In the genomic region with DNA sequence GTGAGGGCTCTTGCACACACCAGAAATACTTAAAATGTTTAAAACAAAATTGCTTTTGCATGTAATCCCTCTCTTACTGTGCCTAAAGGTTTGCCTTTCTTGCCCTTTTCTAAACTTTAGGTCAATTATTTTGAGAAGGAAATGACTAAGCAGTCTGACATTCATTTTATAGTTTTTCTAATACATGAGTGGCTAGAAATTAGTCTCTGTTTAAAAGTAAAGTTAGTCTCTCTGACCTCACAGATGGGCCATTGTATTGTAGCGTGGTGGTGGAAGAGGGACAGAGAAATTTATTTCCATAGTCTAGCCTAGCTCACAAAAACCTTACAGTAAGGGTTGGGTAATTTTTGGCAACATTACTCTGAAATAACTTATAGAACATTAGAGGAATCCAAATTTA, we compare ENCODE assay signal across 1 cellular context.
TF ChIP-seq lines count a peak whose summit lies in the region.

No MANE protein-coding gene starts in this region.

TF ChIP-seq in A549, 52 proteins besides CTCF, POLR2A, EP300 and RAD21 (continued from another document):
- TF ChIP-seq, protein P1, sequence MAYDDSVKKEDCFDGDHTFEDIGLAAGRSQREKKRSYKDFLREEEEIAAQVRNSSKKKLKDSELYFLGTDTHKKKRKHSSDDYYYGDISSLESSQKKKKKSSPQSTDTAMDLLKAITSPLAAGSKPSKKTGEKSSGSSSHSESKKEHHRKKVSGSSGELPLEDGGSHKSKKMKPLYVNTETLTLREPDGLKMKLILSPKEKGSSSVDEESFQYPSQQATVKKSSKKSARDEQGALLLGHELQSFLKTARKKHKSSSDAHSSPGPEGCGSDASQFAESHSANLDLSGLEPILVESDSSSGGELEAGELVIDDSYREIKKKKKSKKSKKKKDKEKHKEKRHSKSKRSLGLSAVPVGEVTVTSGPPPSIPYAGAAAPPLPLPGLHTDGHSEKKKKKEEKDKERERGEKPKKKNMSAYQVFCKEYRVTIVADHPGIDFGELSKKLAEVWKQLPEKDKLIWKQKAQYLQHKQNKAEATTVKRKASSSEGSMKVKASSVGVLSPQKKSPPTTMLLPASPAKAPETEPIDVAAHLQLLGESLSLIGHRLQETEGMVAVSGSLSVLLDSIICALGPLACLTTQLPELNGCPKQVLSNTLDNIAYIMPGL (CRISPR knock-in tag; IDR thresholded peaks at IDR 0.05; ENCODE audit: borderline replicate concordance): no peak
TF ChIP-seq in A549: peak in this region for 0.
